ENCODE assay signal across 40 cellular contexts in the genomic region with DNA sequence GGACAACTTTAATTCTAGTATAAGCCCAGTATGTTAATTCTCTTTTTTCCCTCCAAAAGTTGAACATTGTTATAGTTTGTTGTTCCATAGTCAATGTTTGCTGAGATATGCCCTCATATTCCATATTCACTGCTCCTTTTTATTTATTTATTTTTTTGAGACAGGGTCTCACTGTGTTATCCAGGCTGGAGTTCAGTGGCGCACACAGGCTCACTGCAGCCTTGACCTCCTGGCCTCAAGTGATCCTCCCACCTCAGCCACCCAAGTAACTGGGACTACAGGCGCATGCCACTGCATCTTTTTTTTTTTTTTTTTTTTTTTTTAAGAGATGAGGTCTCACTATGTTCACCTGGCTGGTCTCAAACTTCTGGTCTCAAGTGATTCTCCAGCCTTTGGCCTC. TPM values are rescaled to one million over a fixed set of nuclear protein-coding genes. Genes with fewer than 3 reads are reported as not detected.
"Had no signal": no experiment of that assay in that cellular context is flagged by ENCODE, and none has a peak within 500 bp of the region (broad histone marks: within the 10 kb centered on the region; RNA-seq: fewer than 3 reads in every experiment).

No MANE protein-coding gene starts in this region.

- H3K36me3 ChIP-seq: adrenal gland, ascending aorta, brain microvascular endothelial cell, breast epithelium, cardiac muscle cell had no signal

- H3K27me3 ChIP-seq: adrenal gland, ascending aorta, body of pancreas, brain microvascular endothelial cell, breast epithelium, cardiac muscle cell had no signal

- H3K4me1 ChIP-seq: adrenal gland, ascending aorta, body of pancreas, breast epithelium had no signal

- DNase-seq: activated effector memory CD4-positive, alpha-beta T cell treated with anti-CD3 and anti-CD28 coated beads, Interleukin-2, amount 50 U/mL, for 16 hours; activated effector memory CD4-positive, alpha-beta T cell treated with Interleukin-2 at 50 U/mL for 16 hours; activated gamma-delta T cell; activated gamma-delta T cell treated with Interleukin-2 at 50 U/mL for 16 hours; activated naive CD4-positive, alpha-beta T cell; activated naive CD4-positive, alpha-beta T cell treated with anti-CD3 and anti-CD28 coated beads for 36 hours; activated naive CD4-positive, alpha-beta T cell treated with anti-CD3 and anti-CD28 coated beads, Interleukin-2, amount 10 ng/mL, durations not matched to agents 7 days and 5 days; activated naive CD4-positive, alpha-beta T cell treated with anti-CD3 and anti-CD28 coated beads, Interleukin-2, amount 50 U/mL, for 16 hours; activated naive CD4-positive, alpha-beta T cell treated with Interleukin-2 at 50 U/mL for 16 hours; activated naive CD8-positive, alpha-beta T cell treated with anti-CD3 and anti-CD28 coated beads for 36 hours; activated naive CD8-positive, alpha-beta T cell treated with anti-CD3 and anti-CD28 coated beads, Interleukin-2, amount 10 ng/mL, durations not matched to agents 7 days and 5 days; activated naive CD8-positive, alpha-beta T cell treated with anti-CD3 and anti-CD28 coated beads, Interleukin-2, amount 50 U/mL, for 24 hours; activated T-cell treated with anti-CD3 and anti-CD28 coated beads for 4 hours; activated T-cell treated with anti-CD3 and anti-CD28 coated beads, Interleukin-2, amount 50 U/mL, for 1 hour; activated T-cell treated with anti-CD3 and anti-CD28 coated beads, Interleukin-2, amount 50 U/mL, for 24 hours; activated T-cell treated with anti-CD3 and anti-CD28 coated beads, Interleukin-2, amount 50 U/mL, for 4 hours; activated T-cell treated with anti-CD3 and anti-CD28 coated beads, Interleukin-2, amount 50 U/mL, for 48 hours; activated T-cell treated with anti-CD3 and anti-CD28 coated beads, Interleukin-2, amount 50 U/mL, for 72 hours; adrenal gland; amniotic stem cell; amygdala; aorta; body of pancreas; caudate nucleus; central memory CD4-positive, alpha-beta T cell had no signal

- H3K27ac Mint-ChIP-seq: activated naive CD4-positive, alpha-beta T cell treated with anti-CD3 and anti-CD28 coated beads for 36 hours; activated naive CD4-positive, alpha-beta T cell treated with anti-CD3 and anti-CD28 coated beads, Interleukin-2, amount 10 ng/mL, durations not matched to agents 7 days and 5 days; activated naive CD4-positive, alpha-beta T cell treated with anti-CD3 and anti-CD28 coated beads, Interleukin-2, amount 50 U/mL, for 24 hours; activated naive CD4-positive, alpha-beta T cell treated with anti-CD3 and anti-CD28 coated beads, Interleukin-2, amount 50 U/mL, for 72 hours; activated naive CD8-positive, alpha-beta T cell; activated naive CD8-positive, alpha-beta T cell treated with anti-CD3 and anti-CD28 coated beads for 36 hours; activated naive CD8-positive, alpha-beta T cell treated with anti-CD3 and anti-CD28 coated beads, Interleukin-2, amount 10 ng/mL, durations not matched to agents 7 days and 5 days; activated naive CD8-positive, alpha-beta T cell treated with anti-CD3 and anti-CD28 coated beads, Interleukin-2, amount 50 U/mL, for 24 hours; activated T-cell treated with anti-CD3 and anti-CD28 coated beads, Interleukin-2, amount 50 U/mL, for 24 hours; activated T-cell treated with anti-CD3 and anti-CD28 coated beads, Interleukin-2, amount 50 U/mL, for 72 hours; activated T-helper 1 cell treated with anti-CD3 and anti-CD28 coated beads, Interleukin-12 subunit alpha, Interleukin-12 subunit beta, Interleukin-2, Interleukin-4 antibody, amounts not matched to agents 30 ng/mL and 10 ng/mL and 1 ng/mL, durations not matched to agents 14 hours and 24 hours and 36 hours; activated T-helper 17 cell treated with anti-CD3 and anti-CD28 coated beads, Interleukin-2, amount 50 U/mL, for 72 hours; activated T-helper 2 cell treated with anti-CD3 and anti-CD28 coated beads, Interferon-gamma antibody, Interleukin-2, Interleukin-4, amounts not matched to agents 10 μg/mL and 5 μg/mL and 100 μg/mL, durations not matched to agents 14 hours and 24 hours and 36 hours; brain had no signal

- FAIRE-seq: astrocyte, bronchial epithelial cell had no signal

- H3K36me3 Mint-ChIP-seq: activated naive CD4-positive, alpha-beta T cell treated with anti-CD3 and anti-CD28 coated beads, Interleukin-2, amount 10 ng/mL, durations not matched to agents 7 days and 5 days; activated naive CD4-positive, alpha-beta T cell treated with anti-CD3 and anti-CD28 coated beads, Interleukin-2, amount 50 U/mL, for 24 hours; activated naive CD4-positive, alpha-beta T cell treated with anti-CD3 and anti-CD28 coated beads, Interleukin-2, amount 50 U/mL, for 72 hours; activated naive CD8-positive, alpha-beta T cell; activated naive CD8-positive, alpha-beta T cell treated with anti-CD3 and anti-CD28 coated beads for 36 hours; activated naive CD8-positive, alpha-beta T cell treated with anti-CD3 and anti-CD28 coated beads, Interleukin-2, amount 10 ng/mL, durations not matched to agents 7 days and 5 days; brain had no signal

- H3K27ac ChIP-seq: adrenal gland, ascending aorta, body of pancreas, breast epithelium, cardiac muscle cell had no signal

- H3K4me3 Mint-ChIP-seq: activated naive CD4-positive, alpha-beta T cell treated with anti-CD3 and anti-CD28 coated beads for 36 hours; activated naive CD4-positive, alpha-beta T cell treated with anti-CD3 and anti-CD28 coated beads, Interleukin-2, amount 10 ng/mL, durations not matched to agents 7 days and 5 days; activated naive CD4-positive, alpha-beta T cell treated with anti-CD3 and anti-CD28 coated beads, Interleukin-2, amount 50 U/mL, for 24 hours; activated naive CD8-positive, alpha-beta T cell; activated naive CD8-positive, alpha-beta T cell treated with anti-CD3 and anti-CD28 coated beads for 36 hours; activated naive CD8-positive, alpha-beta T cell treated with anti-CD3 and anti-CD28 coated beads, Interleukin-2, amount 10 ng/mL, durations not matched to agents 7 days and 5 days; activated naive CD8-positive, alpha-beta T cell treated with anti-CD3 and anti-CD28 coated beads, Interleukin-2, amount 50 U/mL, for 24 hours; activated T-cell treated with anti-CD3 and anti-CD28 coated beads, Interleukin-2, amount 50 U/mL, for 24 hours; activated T-cell treated with anti-CD3 and anti-CD28 coated beads, Interleukin-2, amount 50 U/mL, for 4 hours; activated T-cell treated with anti-CD3 and anti-CD28 coated beads, Interleukin-2, amount 50 U/mL, for 72 hours; activated T-helper 1 cell treated with anti-CD3 and anti-CD28 coated beads, Interleukin-12 subunit alpha, Interleukin-12 subunit beta, Interleukin-2, Interleukin-4 antibody, amounts not matched to agents 30 ng/mL and 10 ng/mL and 1 ng/mL, durations not matched to agents 14 hours and 24 hours and 36 hours; activated T-helper 17 cell treated with anti-CD3 and anti-CD28 coated beads, Interleukin-2, amount 50 U/mL, for 72 hours; brain had no signal

- H3K4me1 Mint-ChIP-seq: activated naive CD4-positive, alpha-beta T cell treated with anti-CD3 and anti-CD28 coated beads, Interleukin-2, amount 10 ng/mL, durations not matched to agents 7 days and 5 days; brain had no signal

- ATAC-seq: activated T-cell treated with anti-CD3 and anti-CD28 coated beads, Interleukin-2, amount 50 U/mL, for 4 hours; body of pancreas had no signal

- H3K4me3 ChIP-seq: adrenal gland, ascending aorta, body of pancreas, breast epithelium, cardiac muscle cell had no signal

- H3K9me3 Mint-ChIP-seq: activated naive CD4-positive, alpha-beta T cell treated with anti-CD3 and anti-CD28 coated beads for 36 hours; activated naive CD4-positive, alpha-beta T cell treated with anti-CD3 and anti-CD28 coated beads, Interleukin-2, amount 10 ng/mL, durations not matched to agents 7 days and 5 days; activated naive CD4-positive, alpha-beta T cell treated with anti-CD3 and anti-CD28 coated beads, Interleukin-2, amount 50 U/mL, for 24 hours; activated naive CD4-positive, alpha-beta T cell treated with anti-CD3 and anti-CD28 coated beads, Interleukin-2, amount 50 U/mL, for 72 hours; activated naive CD8-positive, alpha-beta T cell treated with anti-CD3 and anti-CD28 coated beads, Interleukin-2, amount 50 U/mL, for 24 hours; activated T-cell treated with anti-CD3 and anti-CD28 coated beads, Interleukin-2, amount 50 U/mL, for 24 hours; activated T-cell treated with anti-CD3 and anti-CD28 coated beads, Interleukin-2, amount 50 U/mL, for 4 hours; activated T-helper 17 cell treated with anti-CD3 and anti-CD28 coated beads, Interleukin-2, amount 50 U/mL, for 72 hours had no signal

- H3K27me3 Mint-ChIP-seq: activated naive CD4-positive, alpha-beta T cell treated with anti-CD3 and anti-CD28 coated beads, Interleukin-2, amount 50 U/mL, for 24 hours; activated naive CD8-positive, alpha-beta T cell; activated naive CD8-positive, alpha-beta T cell treated with anti-CD3 and anti-CD28 coated beads for 36 hours; activated naive CD8-positive, alpha-beta T cell treated with anti-CD3 and anti-CD28 coated beads, Interleukin-2, amount 50 U/mL, for 24 hours; activated T-cell treated with anti-CD3 and anti-CD28 coated beads, Interleukin-2, amount 50 U/mL, for 24 hours; activated T-helper 17 cell treated with anti-CD3 and anti-CD28 coated beads, Interleukin-2, amount 50 U/mL, for 72 hours had no signal

- H3K9me3 ChIP-seq: adrenal gland, ascending aorta, body of pancreas, breast epithelium had no signal

RNA-seq across cellular contexts. Expression of gene GFI1, which starts 38.7 kb away (rescaled TPM):
- total RNA-seq: ascending aorta, cerebellum, chondrocyte had no signal
- polyA plus RNA-seq: cardiac muscle cell had no signal
